8 cellular contexts compared by ENCODE assay signal in the genomic region with DNA sequence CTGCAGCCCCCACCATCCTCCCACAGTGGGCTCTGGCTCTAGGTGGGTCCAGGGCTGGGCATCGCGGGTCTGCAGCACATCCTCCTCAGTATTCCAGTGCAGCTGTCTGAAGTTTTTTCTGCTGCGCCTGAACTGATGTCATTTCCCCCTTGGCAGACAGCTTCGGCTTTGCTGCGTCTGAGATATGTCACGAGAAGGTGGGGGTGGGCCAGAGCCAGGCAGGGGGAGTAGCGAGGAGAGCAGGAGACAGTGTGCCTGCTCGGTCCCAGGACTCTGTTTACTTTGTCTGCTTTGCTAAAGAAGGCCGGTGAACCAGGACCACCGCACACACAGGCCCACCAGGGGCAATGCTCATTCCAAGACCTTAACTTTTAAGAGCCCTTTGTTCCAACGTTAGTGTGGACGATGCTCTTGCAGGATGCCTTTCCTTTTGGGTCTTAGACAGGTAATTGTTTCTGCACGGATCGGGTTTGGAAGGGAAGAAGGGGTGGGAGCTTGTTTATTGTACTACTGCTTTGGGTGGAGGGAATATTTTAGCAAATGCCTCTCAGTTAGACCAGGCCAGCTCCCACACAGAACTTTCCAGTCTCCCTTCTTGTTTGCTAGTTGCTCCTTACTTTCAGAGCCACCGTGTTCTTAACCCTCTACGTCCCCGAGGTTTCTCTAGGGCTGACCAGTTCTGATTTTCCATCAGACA. TPM values are rescaled to one million over a fixed set of nuclear protein-coding genes. Genes with fewer than 3 reads are reported as not detected.
DNase-seq lines count a peak whose midpoint lies in the region; ATAC-seq and TF ChIP-seq lines count a peak whose summit lies in the region.

No MANE protein-coding gene starts in this region.

- intact Hi-C loops in colonic mucosa (cut with DNase I) (no loop called here), left lung (cut with DNase I) (no loop called here)

- H3K4me3 Mint-ChIP-seq in activated T-helper 17 cell treated with anti-CD3 and anti-CD28 coated beads, Interleukin-2, amount 50 U/mL, for 72 hours: no peak overlapping the region

- no peaks in the 10 kb centered on the region for H3K27me3 ChIP-seq in BLaER1 treated with 17β-estradiol and CSF1 and Interleukin-3, amounts not matched to agents 10 nM and 100 nM
- no peaks in the 10 kb centered on the region for H3K27me3 ChIP-seq in OCI-LY1 (ENCODE audit: insufficient read depth, low read length)
- H3K27me3 ChIP-seq in colonic mucosa: no peaks in the 10 kb centered on the region
- H3K27me3 ChIP-seq in left lung: no peaks in the 10 kb centered on the region

- H3K36me3 Mint-ChIP-seq in activated T-helper 17 cell treated with anti-CD3 and anti-CD28 coated beads, Interleukin-2, amount 50 U/mL, for 72 hours (ENCODE audit: low read depth): peaks cover 35% of the 10 kb centered on the region

- peaks cover 32% of the 10 kb centered on the region for H3K4me1 Mint-ChIP-seq in activated T-helper 17 cell treated with anti-CD3 and anti-CD28 coated beads, Interleukin-2, amount 50 U/mL, for 72 hours

- peaks cover 0 to 54% (median 7%) of the 10 kb centered on the region in 11 experiments; a peak in 8 of 22 replicates for H4K20me1 ChIP-seq in BLaER1 treated with 17β-estradiol and CSF1 and Interleukin-3, amounts not matched to agents 10 nM and 100 nM
- H4K20me1 ChIP-seq in OCI-LY1 (ENCODE audit: insufficient read depth, low read length): no peaks in the 10 kb centered on the region

- no peaks in the 10 kb centered on the region for H3F3A ChIP-seq in OCI-LY1 (ENCODE audit: insufficient read depth, low read length)

- DNase-seq in colonic mucosa (peak; percentile 62), left lung (peak in 1 of 2 donors; percentile 86), amniotic stem cell (lab: John Stamatoyannopoulos, UW) (no peak), NCI-H748 (lab: John Stamatoyannopoulos, UW; ENCODE audit: unreplicated experiment) (no peak)
- peak; percentile 10 for DNase-seq in stimulated activated CD4-positive, alpha-beta T cell treated with anti-CD3 and anti-CD28 coated beads, Interleukin-4, amount 100 ng/mL, for 1 hour

- H3K27me3 Mint-ChIP-seq in activated T-helper 17 cell treated with anti-CD3 and anti-CD28 coated beads, Interleukin-2, amount 50 U/mL, for 72 hours: no peaks in the 10 kb centered on the region

- H3K9me3 Mint-ChIP-seq in activated T-helper 17 cell treated with anti-CD3 and anti-CD28 coated beads, Interleukin-2, amount 50 U/mL, for 72 hours: no peaks in the 10 kb centered on the region

- ATAC-seq in left lung: peak; percentile 67
- ATAC-seq in activated T-helper 17 cell treated with anti-CD3 and anti-CD28 coated beads, Interleukin-2, amount 50 U/mL, for 72 hours (replicated peaks): no peak

- H3K4me1 ChIP-seq in BLaER1 treated with 17β-estradiol and CSF1 and Interleukin-3, amounts not matched to agents 10 nM and 100 nM: peaks cover 53 to 100% (median 69%) of the 10 kb centered on the region in 10 experiments
- H3K4me1 ChIP-seq in OCI-LY1 (ENCODE audit: insufficient read depth, low read length, severe bottlenecking) (peaks cover 27% of the 10 kb centered on the region), colonic mucosa (no peaks in the 10 kb centered on the region), left lung (peaks cover 48 to 94% of the 10 kb centered on the region in 2 donors)

- peak overlapping the region; percentile 17 to 48 (median 40); a peak in 19 of 20 replicates for H3K4me3 ChIP-seq in BLaER1 treated with 17β-estradiol and CSF1 and Interleukin-3, amounts not matched to agents 10 nM and 100 nM
- no peak overlapping the region for H3K4me3 ChIP-seq in OCI-LY1 (ENCODE audit: low read depth, low read length, poor library complexity, severe bottlenecking)
- H3K4me3 ChIP-seq in colonic mucosa: no peak overlapping the region
- H3K4me3 ChIP-seq in left lung: peak overlapping the region; percentile 15 to 21

- peak overlapping the region; percentile 73 to 95 (median 85) for H3K27ac ChIP-seq in BLaER1 treated with 17β-estradiol and CSF1 and Interleukin-3, amounts not matched to agents 10 nM and 100 nM
- H3K27ac ChIP-seq in OCI-LY1 (ENCODE audit: low read depth, low read length, poor library complexity, severe bottlenecking) (peak overlapping the region; percentile 19), colonic mucosa (peak overlapping the region; percentile 48), left lung (peak overlapping the region; percentile 72 to 96)

- peak overlapping the region; percentile 74 to 97 (median 88) for H3K4me2 ChIP-seq in BLaER1 treated with 17β-estradiol and CSF1 and Interleukin-3, amounts not matched to agents 10 nM and 100 nM
- H3K4me2 ChIP-seq in OCI-LY1 (ENCODE audit: low read length): no peak overlapping the region

- TF ChIP-seq CTCF in OCI-LY1 (IDR thresholded peaks at IDR 0.05; ENCODE audit: low read length): no peak
- no peak for TF ChIP-seq CTCF in colonic mucosa (IDR thresholded peaks at IDR 0.05)
- TF ChIP-seq CTCF in left lung (IDR thresholded peaks at IDR 0.05): no peak

- no peaks in the 10 kb centered on the region for H3K79me2 ChIP-seq in OCI-LY1 (ENCODE audit: insufficient read depth, low read length)

- H3K9me3 ChIP-seq in BLaER1 treated with 17β-estradiol and CSF1 and Interleukin-3, amounts not matched to agents 10 nM and 100 nM (replicated peaks in 1 of 11): 0 out of 22 replicates have a peak, but pooled peaks cover 0 to 2% (median 0%) of the 10 kb centered on the region in 11 experiments
- H3K9me3 ChIP-seq in OCI-LY1 (ENCODE audit: low read length) (no peaks in the 10 kb centered on the region), colonic mucosa (no peaks in the 10 kb centered on the region), left lung (no peaks in the 10 kb centered on the region)

- peaks cover 5 to 31% (median 15%) of the 10 kb centered on the region in 11 experiments; a peak in 17 of 22 replicates for H3K36me3 ChIP-seq in BLaER1 treated with 17β-estradiol and CSF1 and Interleukin-3, amounts not matched to agents 10 nM and 100 nM
- H3K36me3 ChIP-seq in OCI-LY1 (ENCODE audit: insufficient read depth, low read length) (no peaks in the 10 kb centered on the region), colonic mucosa (no peaks in the 10 kb centered on the region), left lung (no peaks in the 10 kb centered on the region)

- H2AFZ ChIP-seq in OCI-LY1 (ENCODE audit: low read length): no peak overlapping the region

- peak overlapping the region; percentile 66 to 92 (median 76) for H3K9ac ChIP-seq in BLaER1 treated with 17β-estradiol and CSF1 and Interleukin-3, amounts not matched to agents 10 nM and 100 nM
- H3K9ac ChIP-seq in OCI-LY1 (ENCODE audit: low read length): no peak overlapping the region
- peak overlapping the region; percentile 44 to 73 for H3K9ac ChIP-seq in colonic mucosa (ENCODE audit: low read depth in 2 of 2, low read length in 2 of 2)

- H3K27ac Mint-ChIP-seq in activated T-helper 17 cell treated with anti-CD3 and anti-CD28 coated beads, Interleukin-2, amount 50 U/mL, for 72 hours: no peak overlapping the region

- no peaks in the 10 kb centered on the region for H3K9me2 ChIP-seq in OCI-LY1 (ENCODE audit: low read depth, low read length)

RNA-seq across cellular contexts. Expression of a gene that starts 32.4 kb away (rescaled TPM):
- total RNA-seq in colonic mucosa: 10 to 100 TPM; 32.3 to 42.7 TPM
- 10 to 100 TPM; 48.4 to 49.8 TPM for total RNA-seq in left lung
- 10 to 100 TPM; 18.4 to 24.8 TPM for total RNA-seq in activated T-helper 17 cell treated with anti-CD3 and anti-CD28 coated beads, Interleukin-2, amount 50 U/mL, for 72 hours

Comparison
In these comparisons a context has a peak if more than half of its experiments do, and no peak if none do; other contexts are left out.
1. H3K27ac ChIP-seq: peak in every context shown above with its lines; median percentile 85 in BLaER1 treated with 17β-estradiol and CSF1 and Interleukin-3, amounts not matched to agents 10 nM and 100 nM; 84 in left lung; 48 in colonic mucosa; 19 in OCI-LY1.
2. H3K4me3 ChIP-seq: peak in BLaER1 treated with 17β-estradiol and CSF1 and Interleukin-3, amounts not matched to agents 10 nM and 100 nM (10 of 10) and left lung (2 of 2); none in OCI-LY1 (single experiment) and colonic mucosa (single experiment).
3. DNase-seq: peak in colonic mucosa (single experiment) and stimulated activated CD4-positive, alpha-beta T cell treated with anti-CD3 and anti-CD28 coated beads, Interleukin-4, amount 100 ng/mL, for 1 hour (single experiment); none in amniotic stem cell (single experiment) and NCI-H748 (single experiment).